ENCODE assay signal across 25 cellular contexts in the genomic region with DNA sequence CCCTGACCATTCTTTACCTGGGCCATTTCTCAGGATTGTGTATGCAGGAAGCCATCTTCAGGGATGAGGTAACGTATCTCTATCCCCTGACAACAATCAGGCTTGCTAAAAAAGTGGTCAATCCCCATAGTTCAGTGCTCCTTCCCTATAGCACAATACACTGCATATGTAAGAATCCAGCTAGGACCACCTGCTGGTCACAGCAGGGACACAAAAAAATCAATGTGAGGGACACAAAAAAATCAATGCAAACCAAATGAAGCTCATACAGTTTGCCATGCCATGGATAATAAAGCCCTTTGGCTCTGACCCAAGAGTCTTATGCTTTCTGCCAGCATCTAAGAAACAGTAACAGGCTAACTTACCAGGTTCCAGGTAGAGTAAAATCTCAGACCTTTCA. TPM values are rescaled to one million over a fixed set of nuclear protein-coding genes. Genes with fewer than 3 reads are reported as not detected.
DNase-seq lines count a peak whose midpoint lies in the region; ATAC-seq and TF ChIP-seq lines count a peak whose summit lies in the region.
"Had no signal": no experiment of that assay in that cellular context is flagged by ENCODE, and none has a peak within 500 bp of the region (broad histone marks: within the 10 kb centered on the region; RNA-seq: fewer than 3 reads in every experiment).

No MANE protein-coding gene starts in this region.

- H3K9me3 ChIP-seq in Loucy (ENCODE audit: insufficient read depth, low read depth, low read length) = no peaks in the 10 kb centered on the region
- H3K9me3 ChIP-seq in neural progenitor cell (ENCODE audit: low read depth) = no peaks in the 10 kb centered on the region
- H3K9me3 ChIP-seq in PC-3 (ENCODE audit: low read length) = no peaks in the 10 kb centered on the region
- H3K9me3 ChIP-seq: esophagus muscularis mucosa, left lung, mucosa of descending colon, SJCRH30, stomach, upper lobe of right lung had no signal

- H3K36me3 ChIP-seq in Loucy (ENCODE audit: insufficient read depth, low read length) = peaks cover 48% of the 10 kb centered on the region; the same call in 1 of the 2 replicates
- H3K36me3 ChIP-seq in neural progenitor cell = no peaks in the 10 kb centered on the region
- H3K36me3 ChIP-seq in PC-3 (ENCODE audit: low read depth, low read length) = no peaks in the 10 kb centered on the region; the same call in 1 of the 2 replicates

- H3K27ac ChIP-seq in neural progenitor cell (no peak overlapping the region), PC-3 (ENCODE audit: low read length) (no peak overlapping the region)
- H3K27ac ChIP-seq: esophagus muscularis mucosa, left lung, SJCRH30, stomach, upper lobe of right lung had no signal

- DNase-seq in NCI-H1417 (lab: John Stamatoyannopoulos, UW) (peak; percentile 43 to 69 (median 68)), NCI-H1417 treated with DMSO at 0.1 percent for 48 hours (lab: John Stamatoyannopoulos, UW) (no peak), NCI-H69 (lab: John Stamatoyannopoulos, UW) (peak; percentile 77), neural progenitor cell (ENCODE audit: low spot score) (peak; percentile 3), dedifferentiated amniotic fluid mesenchymal stem cell (ENCODE audit: extremely low spot score) (no peak), PC-3 (no peak)
- no peak for DNase-seq in activated T-cell treated with anti-CD3 and anti-CD28 coated beads, Interleukin-2, amount 50 U/mL, for 4 hours
- DNase-seq: 8988T; activated CD4-positive, alpha-beta memory T cell treated with anti-CD3 and anti-CD28 coated beads, Interleukin-2, amount 10 ng/mL, durations not matched to agents 7 days and 5 days; activated naive CD4-positive, alpha-beta T cell; amygdala; H7; left lung; mucosa of descending colon; NCI-H1694; NCI-H524 treated with DMSO at 0.1 percent for 48 hours; SJCRH30; stimulated activated CD4-positive, alpha-beta T cell treated with anti-CD3 and anti-CD28 coated beads, Interleukin-4, amount 100 ng/mL, for 24 hours; stomach; upper lobe of right lung had no signal

- no peaks in the 10 kb centered on the region for H3K27me3 Mint-ChIP-seq in neural progenitor cell (ENCODE audit: insufficient read depth, low read depth)
- no peaks in the 10 kb centered on the region for H3K27me3 Mint-ChIP-seq in activated T-cell treated with anti-CD3 and anti-CD28 coated beads, Interleukin-2, amount 50 U/mL, for 4 hours (ENCODE audit: low read depth)
- H3K27me3 Mint-ChIP-seq: activated CD4-positive, alpha-beta memory T cell treated with anti-CD3 and anti-CD28 coated beads, Interleukin-2, amount 10 ng/mL, durations not matched to agents 7 days and 5 days; central memory CD8-positive, alpha-beta T cell had no signal

- H3K4me2 ChIP-seq in Loucy (ENCODE audit: low read depth, low read length, poor library complexity, severe bottlenecking) = no peak overlapping the region
- H3K4me2 ChIP-seq in neural progenitor cell = no peak overlapping the region
- no peak overlapping the region for H3K4me2 ChIP-seq in PC-3 (ENCODE audit: low read length)
- H3K4me2 ChIP-seq: smooth muscle cell had no signal

- H3K27ac Mint-ChIP-seq in neural progenitor cell = no peak overlapping the region
- H3K27ac Mint-ChIP-seq: activated CD4-positive, alpha-beta memory T cell treated with anti-CD3 and anti-CD28 coated beads, Interleukin-2, amount 10 ng/mL, durations not matched to agents 7 days and 5 days had no signal

- no peak overlapping the region for H3K9ac ChIP-seq in Loucy (ENCODE audit: low read depth, low read length, poor library complexity, severe bottlenecking)
- no peak overlapping the region for H3K9ac ChIP-seq in neural progenitor cell
- no peak overlapping the region for H3K9ac ChIP-seq in PC-3 (ENCODE audit: low read length)

- no peaks in the 10 kb centered on the region for H3K27me3 ChIP-seq in Loucy (ENCODE audit: insufficient read depth, low read length, poor library complexity, severe bottlenecking)
- H3K27me3 ChIP-seq in neural progenitor cell = no peaks in the 10 kb centered on the region
- no peaks in the 10 kb centered on the region for H3K27me3 ChIP-seq in PC-3 (ENCODE audit: low read length)
- H3K27me3 ChIP-seq: esophagus muscularis mucosa, left lung, SJCRH30, stomach, upper lobe of right lung had no signal

- no TSS peak for BruUV-seq in PC-3 (replicated peaks; lab: Mats Ljungman, UMichigan)

- CTCF ChIA-PET in PC-3 (lab: Charles Lee) = no interaction called here

- no peak overlapping the region for H3K4me3 Mint-ChIP-seq in neural progenitor cell
- no peak overlapping the region for H3K4me3 Mint-ChIP-seq in activated T-cell treated with anti-CD3 and anti-CD28 coated beads, Interleukin-2, amount 50 U/mL, for 4 hours
- H3K4me3 Mint-ChIP-seq: activated CD4-positive, alpha-beta memory T cell treated with anti-CD3 and anti-CD28 coated beads, Interleukin-2, amount 10 ng/mL, durations not matched to agents 7 days and 5 days; central memory CD8-positive, alpha-beta T cell; neural crest cell had no signal

- H3K4me3 ChIP-seq in Loucy (ENCODE audit: low read length, poor library complexity, severe bottlenecking) (no peak overlapping the region), neural progenitor cell (no peak overlapping the region), PC-3 (ENCODE audit: low read length) (no peak overlapping the region)
- H3K4me3 ChIP-seq: esophagus muscularis mucosa, left lung, mucosa of descending colon, SJCRH30, smooth muscle cell, stomach, upper lobe of right lung had no signal

- H3K79me2 ChIP-seq in Loucy (ENCODE audit: insufficient read depth, low read length) = peaks cover 22% of the 10 kb centered on the region
- H3K79me2 ChIP-seq in neural progenitor cell (ENCODE audit: low read depth) = peaks cover 11% of the 10 kb centered on the region
- H3K79me2 ChIP-seq in PC-3 (ENCODE audit: low read length) = no peaks in the 10 kb centered on the region

- H3K36me3 Mint-ChIP-seq in neural progenitor cell = peaks cover 18% of the 10 kb centered on the region
- H3K36me3 Mint-ChIP-seq in activated T-cell treated with anti-CD3 and anti-CD28 coated beads, Interleukin-2, amount 50 U/mL, for 4 hours (ENCODE audit: insufficient read depth) = peaks cover 22% of the 10 kb centered on the region

- peaks cover 7% of the 10 kb centered on the region for H3K4me1 Mint-ChIP-seq in neural progenitor cell
- peaks cover 17% of the 10 kb centered on the region for H3K4me1 Mint-ChIP-seq in activated T-cell treated with anti-CD3 and anti-CD28 coated beads, Interleukin-2, amount 50 U/mL, for 4 hours (ENCODE audit: low read depth)

- H4K20me1 ChIP-seq in Loucy (ENCODE audit: insufficient read depth, low read length, poor library complexity, severe bottlenecking) (peaks cover 15% of the 10 kb centered on the region), neural progenitor cell (ENCODE audit: low read depth) (peaks cover 16% of the 10 kb centered on the region), PC-3 (ENCODE audit: low read length) (no peaks in the 10 kb centered on the region)

- POLR2A ChIA-PET in PC-3 (lab: Charles Lee; ENCODE audit: unreplicated experiment) = no interaction called here

- no peak for ATAC-seq in activated T-cell treated with anti-CD3 and anti-CD28 coated beads, Interleukin-2, amount 50 U/mL, for 4 hours
- no peak for ATAC-seq in PC-3
- ATAC-seq: left lung, mucosa of descending colon, upper lobe of right lung had no signal

- H3K4me1 ChIP-seq in Loucy (ENCODE audit: insufficient read depth, low read length, poor library complexity, severe bottlenecking) (peaks cover 7% of the 10 kb centered on the region), neural progenitor cell (peaks cover 7% of the 10 kb centered on the region), PC-3 (ENCODE audit: insufficient read depth, low read length) (peaks cover 2% of the 10 kb centered on the region; the same call in 1 of the 2 replicates)
- H3K4me1 ChIP-seq: SJCRH30 had no signal

- intact Hi-C loops in PC-3 (cut with micrococcal nuclease) = no loop called here

- H3F3A ChIP-seq in Loucy (ENCODE audit: low read depth) (no peaks in the 10 kb centered on the region), neural progenitor cell (ENCODE audit: low read depth) (peaks cover 18% of the 10 kb centered on the region), PC-3 (ENCODE audit: low read length, unreplicated experiment) (no peaks in the 10 kb centered on the region)

- no peaks in the 10 kb centered on the region for H3K9me3 Mint-ChIP-seq in neural progenitor cell
- no peaks in the 10 kb centered on the region for H3K9me3 Mint-ChIP-seq in activated T-cell treated with anti-CD3 and anti-CD28 coated beads, Interleukin-2, amount 50 U/mL, for 4 hours
- H3K9me3 Mint-ChIP-seq: activated CD4-positive, alpha-beta memory T cell treated with anti-CD3 and anti-CD28 coated beads, Interleukin-2, amount 10 ng/mL, durations not matched to agents 7 days and 5 days; central memory CD8-positive, alpha-beta T cell; neural crest cell had no signal

- TF ChIP-seq CTCF in Loucy (conservative IDR thresholded peaks at IDR 0.05; ENCODE audit: low read length) (peak; percentile 34), neural progenitor cell (IDR thresholded peaks at IDR 0.05) (no peak), PC-3 (conservative IDR thresholded peaks at IDR 0.05; ENCODE audit: low read depth, low read length) (no peak)

- H2AFZ ChIP-seq in Loucy (ENCODE audit: low read length) (no peak overlapping the region), neural progenitor cell (replicated peaks) (no peak overlapping the region), PC-3 (ENCODE audit: low read length) (no peak overlapping the region)

- no peaks in the 10 kb centered on the region for H3K9me2 ChIP-seq in Loucy (replicated peaks; ENCODE audit: low read depth, low read length)
- H3K9me2 ChIP-seq in PC-3 (replicated peaks; ENCODE audit: low read length) = no peaks in the 10 kb centered on the region

RNA-seq across cellular contexts. Expression of a gene that starts 16.3 kb away (rescaled TPM):
- total RNA-seq in neural progenitor cell (ENCODE audit: low replicate concordance) (36.8 and 53.9 TPM in 2 replicates), PC-3 (2014; rRNA removed) (43.3 and 69.6 TPM in 2 replicates)
- 10 to 100 TPM; 54.9 to 63.6 (median 60.7) TPM for total RNA-seq in activated T-cell treated with anti-CD3 and anti-CD28 coated beads, Interleukin-2, amount 50 U/mL, for 4 hours

Comparison
In these comparisons a context has a peak if more than half of its experiments do, and no peak if none do; other contexts are left out.
1. DNase-seq: peak in NCI-H1417 (3 of 3), NCI-H69 (single experiment) and neural progenitor cell (single experiment); none in NCI-H1417 treated with DMSO at 0.1 percent for 48 hours (single experiment), activated T-cell treated with anti-CD3 and anti-CD28 coated beads, Interleukin-2, amount 50 U/mL, for 4 hours (single experiment), dedifferentiated amniotic fluid mesenchymal stem cell (single experiment) and PC-3 (single experiment).